Comparison of ENCODE assay signal across 10 cellular contexts in genomic region chr11:76838422-76839068, GRCh38. TPM values are rescaled to one million over a fixed set of nuclear protein-coding genes. Genes with fewer than 3 reads are reported as not detected.
DNase-seq lines count a peak whose midpoint lies in the region; ATAC-seq, FAIRE-seq and TF ChIP-seq lines count a peak whose summit lies in the region.
"Had no signal": no experiment of that assay in that cellular context is flagged by ENCODE, and none has a peak within 500 bp of the region (broad histone marks: within the 10 kb centered on the region; RNA-seq: fewer than 3 reads in every experiment).

No MANE protein-coding gene starts in this region.

- H3K36me3 ChIP-seq in K562 (ENCODE audit: control insufficient read depth, insufficient read depth, low read length): no peaks in the 10 kb centered on the region
- no peaks in the 10 kb centered on the region for H3K36me3 ChIP-seq in kidney (ENCODE audit: control insufficient read depth in 1 of 2, insufficient read depth in 2 of 2, low read length in 2 of 2)

- CTCF ChIA-PET in AG04449 (lab: Yijun Ruan, JAX) (interaction anchor here (1.3 to 1.6 kb wide), 3 partner anchors 31 to 105 kb away, joined by 3 to 5 read pairs (median 4); no protein-coding TSS in a partner anchor), K562 (lab: Yijun Ruan, JAX; ENCODE audit: low intra/inter-chr PET ratio) (interaction anchor here (0.5 to 3.9 kb wide), 4 partner anchors 28 to 158 kb away, joined by 3 to 17 read pairs (median 6); no protein-coding TSS in a partner anchor)

- peak; percentile 86 to 98 for TF ChIP-seq RAD21 in K562 (CRISPR knock-in tag; conservative IDR thresholded peaks at IDR 0.05 in 1 of 2, IDR thresholded peaks at IDR 0.05 in 1 of 2)

- in situ Hi-C loops in K562 (cut with MboI): no loop called here

- no peak overlapping the region for H3K27ac ChIP-seq in K562 (ENCODE audit: extremely low read depth, low read depth, low read length)
- no peak overlapping the region for H3K27ac ChIP-seq in kidney (ENCODE audit: low read depth in 2 of 2, low read length in 2 of 2)

- peaks cover 26% of the 10 kb centered on the region for H3K27me3 Mint-ChIP-seq in activated CD4-positive, alpha-beta T cell treated with anti-CD3 and anti-CD28 coated beads, Interleukin-2, amount 10 ng/mL, durations not matched to agents 24 days and 14 days

- no peaks in the 10 kb centered on the region for H3K36me3 Mint-ChIP-seq in activated CD4-positive, alpha-beta T cell treated with anti-CD3 and anti-CD28 coated beads, Interleukin-2, amount 10 ng/mL, durations not matched to agents 24 days and 14 days (ENCODE audit: low read depth)
- H3K36me3 Mint-ChIP-seq: CD8-positive, alpha-beta T cell had no signal

- TF ChIP-seq POLR2A in K562 (conservative IDR thresholded peaks at IDR 0.05): no peak

- H3K4me1 ChIP-seq in K562 (replicated peaks in 1 of 2; ENCODE audit: control insufficient read depth in 2 of 2, insufficient read depth in 2 of 2, low read length in 2 of 2) (peaks cover 24 to 28% of the 10 kb centered on the region in 2 experiments; a peak in 3 of 5 replicates), kidney (ENCODE audit: control insufficient read depth in 1 of 2, insufficient read depth in 1 of 2, low read depth in 1 of 2, low read length in 2 of 2) (peaks cover 0 to 3% of the 10 kb centered on the region in 2 donors)

- no peaks in the 10 kb centered on the region for H3K79me2 ChIP-seq in K562 (ENCODE audit: control insufficient read depth, insufficient read depth, low read length)

- H3K9me3 Mint-ChIP-seq in activated CD4-positive, alpha-beta T cell treated with anti-CD3 and anti-CD28 coated beads, Interleukin-2, amount 10 ng/mL, durations not matched to agents 24 days and 14 days: no peaks in the 10 kb centered on the region
- H3K9me3 Mint-ChIP-seq: CD8-positive, alpha-beta T cell had no signal

- TF ChIP-seq EP300 in K562 (IDR thresholded peaks at IDR 0.05; ENCODE audit: low read length): no peak

- DNase-seq in AG04449 (ENCODE audit: low read depth, low spot score): no peak
- peak; percentile 28 for DNase-seq in HuH-7 (ENCODE audit: low spot score)
- peak; percentile 61 to 86 (median 77) for DNase-seq in K562 (ENCODE audit: extremely low read depth in 1 of 4, low spot score in 3 of 4)
- DNase-seq in kidney: no peak
- DNase-seq in cerebellar nuclear complex (lab: John Stamatoyannopoulos, UW): no peak
- no peak for DNase-seq in activated CD4-positive, alpha-beta T cell treated with anti-CD3 and anti-CD28 coated beads, Interleukin-2, amount 10 ng/mL, durations not matched to agents 24 days and 14 days
- DNase-seq in activated CD8-positive, alpha-beta memory T cell treated with anti-CD3 and anti-CD28 coated beads for 24 hours: no peak
- no peak for DNase-seq in occipital lobe (lab: John Stamatoyannopoulos, UW)
- DNase-seq: CD8-positive, alpha-beta T cell; stimulated activated CD4-positive, alpha-beta T cell treated with anti-CD3 and anti-CD28 coated beads, Interleukin-4, amount 100 ng/mL, for 24 hours had no signal

- H3K4me3 ChIP-seq in AG04449 (ENCODE audit: low read depth, low read length) (no peak overlapping the region), K562 (no peak overlapping the region), kidney (ENCODE audit: low read length in 2 of 2) (no peak overlapping the region)

- peak overlapping the region in 1 of 2 experiments; percentile 72; a peak in 1 of 4 replicates for H3K9ac ChIP-seq in K562 (ENCODE audit: insufficient read depth in 1 of 2, low read depth in 2 of 2, low read length in 2 of 2)
- H3K9ac ChIP-seq in kidney (ENCODE audit: low read length in 2 of 2): no peak overlapping the region

- H3K4me2 ChIP-seq in K562 (ENCODE audit: insufficient read depth, low read length): no peak overlapping the region

- BruUV-seq in K562 (replicated peaks; lab: Mats Ljungman, UMichigan): no TSS peak

- H3K27me3 ChIP-seq in K562 (ENCODE audit: control insufficient read depth in 2 of 2, insufficient read depth in 2 of 2, low read length in 2 of 2): no peaks in the 10 kb centered on the region

- ATAC-seq in K562: peak; percentile 97
- ATAC-seq: CD8-positive, alpha-beta T cell had no signal

- intact Hi-C loops in K562 (cut with micrococcal nuclease) (loop anchor here (1.0 to 5.0 kb wide), 4 partner anchors 28 to 104 kb away; no protein-coding TSS in a partner anchor), kidney (cut with DNase I) (no loop called here)
- intact Hi-C loops in activated CD4-positive, alpha-beta T cell treated with anti-CD3 and anti-CD28 coated beads, Interleukin-2, amount 10 ng/mL, durations not matched to agents 24 days and 14 days (cut with micrococcal nuclease): no loop called here

- no peaks in the 10 kb centered on the region for H4K20me1 ChIP-seq in K562 (replicated peaks; ENCODE audit: control insufficient read depth, insufficient read depth, low read length)

- H2AFZ ChIP-seq in K562 (ENCODE audit: low read depth, low read length): peak overlapping the region; percentile 48

- no peak overlapping the region for H3K4me3 Mint-ChIP-seq in activated CD4-positive, alpha-beta T cell treated with anti-CD3 and anti-CD28 coated beads, Interleukin-2, amount 10 ng/mL, durations not matched to agents 24 days and 14 days
- H3K4me3 Mint-ChIP-seq: CD8-positive, alpha-beta T cell had no signal

- H3K27ac Mint-ChIP-seq in activated CD4-positive, alpha-beta T cell treated with anti-CD3 and anti-CD28 coated beads, Interleukin-2, amount 10 ng/mL, durations not matched to agents 24 days and 14 days: no peak overlapping the region
- H3K27ac Mint-ChIP-seq: CD8-positive, alpha-beta T cell had no signal

- WGBS in K562 (ENCODE audit: insufficient coverage, low coverage, missing lambda C conversion rate): 47% methylated on average over 7 of the region's 7 CpGs

- H3K4me1 Mint-ChIP-seq in activated CD4-positive, alpha-beta T cell treated with anti-CD3 and anti-CD28 coated beads, Interleukin-2, amount 10 ng/mL, durations not matched to agents 24 days and 14 days: no peaks in the 10 kb centered on the region

- H3K9me1 ChIP-seq in K562 (ENCODE audit: control insufficient read depth, insufficient read depth, low read length): no peaks in the 10 kb centered on the region

- peak; percentile 79 for FAIRE-seq in K562 (lab: Jason Lieb, UNC)
- FAIRE-seq in kidney (lab: Jason Lieb, UNC): no peak

- H3K9me3 ChIP-seq in K562 (replicated peaks; ENCODE audit: control insufficient read depth, insufficient read depth, low read depth, low read length) (no peaks in the 10 kb centered on the region), kidney (ENCODE audit: control insufficient read depth in 1 of 2, low read length in 2 of 2) (no peaks in the 10 kb centered on the region)

- POLR2A ChIA-PET in AG04449 (lab: Yijun Ruan, JAX) (no interaction called here), K562 (lab: Yijun Ruan, JAX) (interaction anchor here (0.6 to 0.7 kb wide), 3 partner anchors 30 to 1293 kb away, joined by 3 to 4 read pairs (median 3); no protein-coding TSS in a partner anchor)

- peak; percentile 49 for TF ChIP-seq CTCF in AG04449 (IDR thresholded peaks at IDR 0.05; ENCODE audit: insufficient read depth, low read length, missing control alignments)
- peak; percentile 88 to 97 (median 92) for TF ChIP-seq CTCF in K562 (IDR thresholded peaks at IDR 0.05 in 2 of 3, conservative IDR thresholded peaks at IDR 0.05 in 1 of 3; ENCODE audit: insufficient read depth in 2 of 3, low read depth in 1 of 3, low read length in 3 of 3)
- TF ChIP-seq CTCF in kidney (IDR thresholded peaks at IDR 0.05; ENCODE audit: borderline replicate concordance, extremely low read depth, insufficient read depth): peak; percentile 10

RNA-seq across cellular contexts. Expression of gene ACER3, which starts 22.2 kb away (rescaled TPM):
- 28.7 and 32.1 TPM in 2 replicates for total RNA-seq in K562 (2011; cell fraction: chromatin; rRNA removed; ENCODE audit: low replicate concordance)
- total RNA-seq in K562 (2011; cell fraction: nucleolus; rRNA removed): 16.7 and 18.3 TPM in 2 replicates
- total RNA-seq in K562 (2011; cell fraction: nucleoplasm; rRNA removed): 17.2 and 24.5 TPM in 2 replicates
- total RNA-seq in K562 (2014; rRNA removed) (5.6 and 7.5 TPM in 2 replicates), K562 (2014; rRNA removed; fragmentation: Illumina TruSeq; extraction: Trizol) (9.5 and 13.3 TPM in 2 replicates), K562 (2015; rRNA removed; fragmentation: Illumina TruSeq; extraction: Trizol) (8.6 and 10.3 TPM in 2 replicates), K562 (2021) (10.5 and 13.1 TPM in 2 replicates), kidney (35.3 TPM), occipital lobe (21.5 TPM)
- polyA plus RNA-seq in K562 (2011; rRNA removed) (18.7 and 23.8 TPM in 2 replicates), K562 (2014; fragmentation: Illumina TruSeq; extraction: Trizol) (8.2 and 11.3 TPM in 2 replicates), K562 (2014; fragmentation: Nextera tagmentation; extraction: Ambion mirVana) (1 to 10 TPM; 2.0 to 3.0 TPM), K562 (2014; rRNA removed) (6.1 and 6.2 TPM in 2 replicates), kidney (ENCODE audit: insufficient read depth, low read depth, low replicate concordance) (5.9 TPM)
- polyA plus RNA-seq in K562 (2011; cell fraction: cytosol; rRNA removed): 6.5 and 9.3 TPM in 2 replicates
- 11.8 and 12.2 TPM in 2 replicates for polyA plus RNA-seq in K562 (2011; cell fraction: nucleus; rRNA removed)
- 6.9 and 7.1 TPM in 2 replicates for polyA plus RNA-seq in K562 (2012)
- polyA minus RNA-seq in K562 (2011; rRNA and poly(A)+ RNA removed): 21.6 and 23.6 TPM in 2 replicates
- 5.0 and 5.7 TPM in 2 replicates for polyA minus RNA-seq in K562 (2011; cell fraction: cytosol; rRNA and poly(A)+ RNA removed)
- 14.5 and 14.7 TPM in 2 replicates for polyA minus RNA-seq in K562 (2011; cell fraction: nucleus; rRNA and poly(A)+ RNA removed)
- total RNA-seq in activated CD4-positive, alpha-beta T cell treated with anti-CD3 and anti-CD28 coated beads, Interleukin-2, amount 10 ng/mL, durations not matched to agents 24 days and 14 days: 12.5 and 13.8 TPM in 2 replicates

RNA-seq across cellular contexts. Expression of gene TSKU, which starts 55.4 kb away (rescaled TPM):
- 11.1 and 28.4 TPM in 2 replicates for total RNA-seq in K562 (2011; cell fraction: chromatin; rRNA removed; ENCODE audit: low replicate concordance)
- 25.8 and 29.7 TPM in 2 replicates for total RNA-seq in K562 (2011; cell fraction: nucleolus; rRNA removed)
- 21.8 and 26.4 TPM in 2 replicates for total RNA-seq in K562 (2011; cell fraction: nucleoplasm; rRNA removed)
- 8.4 and 14.1 TPM in 2 replicates for total RNA-seq in K562 (2014; rRNA removed)
- total RNA-seq in K562 (2014; rRNA removed; fragmentation: Illumina TruSeq; extraction: Trizol): 3.3 and 4.2 TPM in 2 replicates
- 6.6 and 6.8 TPM in 2 replicates for total RNA-seq in K562 (2015; rRNA removed; fragmentation: Illumina TruSeq; extraction: Trizol)
- total RNA-seq in K562 (2021): 11.9 and 14.1 TPM in 2 replicates
- polyA plus RNA-seq in K562 (2011; rRNA removed): 10.1 and 13.8 TPM in 2 replicates
- 13.9 and 37.3 TPM in 2 replicates for polyA plus RNA-seq in K562 (2011; cell fraction: cytosol; rRNA removed)
- polyA plus RNA-seq in K562 (2011; cell fraction: nucleus; rRNA removed): 7.1 and 14.0 TPM in 2 replicates
- 11.1 and 12.1 TPM in 2 replicates for polyA plus RNA-seq in K562 (2012)
- 8.4 and 12.1 TPM in 2 replicates for polyA plus RNA-seq in K562 (2014; fragmentation: Illumina TruSeq; extraction: Trizol)
- 1 to 10 TPM in 1 of 2 experiments, under 1 TPM in 1; 0.60 to 1.0 TPM for polyA plus RNA-seq in K562 (2014; fragmentation: Nextera tagmentation; extraction: Ambion mirVana)
- polyA plus RNA-seq in K562 (2014; rRNA removed): 9.1 and 12.3 TPM in 2 replicates
- polyA minus RNA-seq in K562 (2011; rRNA and poly(A)+ RNA removed): 7.3 and 10.2 TPM in 2 replicates
- polyA minus RNA-seq in K562 (2011; cell fraction: cytosol; rRNA and poly(A)+ RNA removed): 11.4 and 12.7 TPM in 2 replicates
- polyA minus RNA-seq in K562 (2011; cell fraction: nucleus; rRNA and poly(A)+ RNA removed): 12.3 and 13.4 TPM in 2 replicates
- 27.3 TPM for total RNA-seq in kidney
- 41.0 TPM for polyA plus RNA-seq in kidney (ENCODE audit: insufficient read depth, low read depth, low replicate concordance)
- 3.4 and 5.2 TPM in 2 replicates for total RNA-seq in activated CD4-positive, alpha-beta T cell treated with anti-CD3 and anti-CD28 coated beads, Interleukin-2, amount 10 ng/mL, durations not matched to agents 24 days and 14 days
- 12.3 TPM for total RNA-seq in occipital lobe
- total RNA-seq: CD8-positive, alpha-beta T cell had no signal

Comparison
In these comparisons a context has a peak if more than half of its experiments do, and no peak if none do; other contexts are left out.
1. DNase-seq: peak in HuH-7 (single experiment) and K562 (4 of 4); none in AG04449 (single experiment), kidney (single experiment), cerebellar nuclear complex (0 of 2), activated CD4-positive, alpha-beta T cell treated with anti-CD3 and anti-CD28 coated beads, Interleukin-2, amount 10 ng/mL, durations not matched to agents 24 days and 14 days (single experiment), activated CD8-positive, alpha-beta memory T cell treated with anti-CD3 and anti-CD28 coated beads for 24 hours (single experiment) and occipital lobe (single experiment).
2. CTCF ChIP-seq: peak in every context shown above with its lines; median percentile 92 in K562; 49 in AG04449; 10 in kidney.